Comparison of ENCODE assay signal across 3 cellular contexts in genomic region chr9:126107736-126108135, GRCh38.
"Had no signal": no experiment of that assay in that cellular context is flagged by ENCODE, and none has a peak within 500 bp of the region (broad histone marks: within the 10 kb centered on the region; RNA-seq: fewer than 3 reads in every experiment).

No MANE protein-coding gene starts in this region.

- DNase-seq: GDM1, GF-D8 had no signal

- ATAC-seq: GM12878 had no signal

- H3K4me3 ChIP-seq: GM12878 had no signal
